ENCODE assay signal across 15 cellular contexts in genomic region chr9:126294331-126295081, GRCh38. TPM values are rescaled to one million over a fixed set of nuclear protein-coding genes. Genes with fewer than 3 reads are reported as not detected.
A peak's percentile ranks its signal among the peaks of the same experiment; 100 is the strongest.
DNase-seq lines count a peak whose midpoint lies in the region; TF ChIP-seq lines count a peak whose summit lies in the region.
"Had no signal": no experiment of that assay in that cellular context is flagged by ENCODE, and none has a peak within 500 bp of the region (broad histone marks: within the 10 kb centered on the region; RNA-seq: fewer than 3 reads in every experiment).

No MANE protein-coding gene starts in this region.

- H2BK15ac ChIP-seq in mesendoderm (replicated peaks; ENCODE audit: low read depth), result no peak overlapping the region

- H3K4me1 ChIP-seq in vagina (no peaks in the 10 kb centered on the region), left ventricle myocardium inferior (no peaks in the 10 kb centered on the region), mesendoderm (ENCODE audit: control insufficient read depth, low read depth, low read length) (no peaks in the 10 kb centered on the region)
- H3K4me1 ChIP-seq: Caco-2 had no signal

- H3K4me2 ChIP-seq in mesendoderm (ENCODE audit: low read length), result no peak overlapping the region

- no peak overlapping the region for H3K9ac ChIP-seq in mesendoderm (ENCODE audit: low read length)

- H3K79me2 ChIP-seq in mesendoderm (ENCODE audit: control insufficient read depth, insufficient read depth, low read length), result no peaks in the 10 kb centered on the region

- no peak overlapping the region for H3K27ac Mint-ChIP-seq in osteocyte (ENCODE audit: unreplicated experiment)
- H3K27ac Mint-ChIP-seq: CD4-positive, alpha-beta T cell; HFFc6 had no signal

- H2BK5ac ChIP-seq in mesendoderm (ENCODE audit: low read length), result no peak overlapping the region

- H3K36me3 ChIP-seq in vagina (no peaks in the 10 kb centered on the region), left ventricle myocardium inferior (no peaks in the 10 kb centered on the region), mesendoderm (ENCODE audit: control insufficient read depth, insufficient read depth, low read length) (no peaks in the 10 kb centered on the region)

- H2BK120ac ChIP-seq in mesendoderm (ENCODE audit: low read depth, low read length), result no peak overlapping the region

- H3K36me3 Mint-ChIP-seq in osteocyte (ENCODE audit: unreplicated experiment), result no peaks in the 10 kb centered on the region

- no peaks in the 10 kb centered on the region for H3K79me1 ChIP-seq in mesendoderm (ENCODE audit: low read length)

- no CpG with 5 or more reads among the region's 15 CpGs for WGBS in mesendoderm (ENCODE audit: extremely low coverage, insufficient coverage, low lambda C conversion rate)

- no peak overlapping the region for H3K4ac ChIP-seq in mesendoderm (ENCODE audit: low read depth, low read length)

- intact Hi-C loops in vagina (cut with DNase I), result no loop called here
- intact Hi-C loops in left ventricle myocardium inferior (cut with micrococcal nuclease), result no loop called here

- H3K56ac ChIP-seq in mesendoderm (ENCODE audit: low read length), result no peak overlapping the region

- peak; percentile 60 for DNase-seq in activated effector memory CD4-positive, alpha-beta T cell treated with anti-CD3 and anti-CD28 coated beads, Interleukin-2, amount 50 U/mL, for 16 hours
- no peak for DNase-seq in activated effector memory CD4-positive, alpha-beta T cell treated with Interleukin-2 at 50 U/mL for 16 hours
- DNase-seq in left kidney (ENCODE audit: low read depth, low spot score) (peak; percentile 33), osteocyte (ENCODE audit: extremely low spot score, unreplicated experiment) (peak; percentile 82), vagina (ENCODE audit: extremely low spot score in 2 of 2) (peak; percentile 58 to 74), left ventricle myocardium inferior (no peak), mesendoderm (no peak), NCI-H69 (lab: John Stamatoyannopoulos, UW) (no peak)
- DNase-seq: ACHN; Caco-2; CD4-positive, alpha-beta T cell; GOT3; HFFc6; IMR-90 had no signal

- H3K27me3 ChIP-seq in vagina (no peaks in the 10 kb centered on the region), left ventricle myocardium inferior (ENCODE audit: low read depth) (peaks cover 30% of the 10 kb centered on the region), mesendoderm (ENCODE audit: insufficient read depth, low read length, poor library complexity) (no peaks in the 10 kb centered on the region)

- no peak overlapping the region for H3K4me3 Mint-ChIP-seq in osteocyte (ENCODE audit: unreplicated experiment)
- H3K4me3 Mint-ChIP-seq: CD4-positive, alpha-beta T cell; HFFc6 had no signal

- H2AK5ac ChIP-seq in mesendoderm (ENCODE audit: low read length), result no peak overlapping the region

- no peak overlapping the region for H3K4me3 ChIP-seq in vagina
- H3K4me3 ChIP-seq in left ventricle myocardium inferior, result no peak overlapping the region
- H3K4me3 ChIP-seq in mesendoderm (ENCODE audit: low read length), result no peak overlapping the region

- no peaks in the 10 kb centered on the region for H3K9me3 ChIP-seq in vagina
- H3K9me3 ChIP-seq in left ventricle myocardium inferior (replicated peaks), result no peaks in the 10 kb centered on the region
- H3K9me3 ChIP-seq: Caco-2 had no signal

- no peak overlapping the region for H3K23ac ChIP-seq in mesendoderm (ENCODE audit: low read length)

- no peak overlapping the region for H4K5ac ChIP-seq in mesendoderm (ENCODE audit: low read length)

- H3K9me3 Mint-ChIP-seq in osteocyte (ENCODE audit: unreplicated experiment), result no peaks in the 10 kb centered on the region
- H3K9me3 Mint-ChIP-seq: CD4-positive, alpha-beta T cell; HFFc6 had no signal

- H3K4me1 Mint-ChIP-seq in osteocyte (ENCODE audit: unreplicated experiment), result no peaks in the 10 kb centered on the region

- peaks cover 9% of the 10 kb centered on the region for H3K27me3 Mint-ChIP-seq in osteocyte (ENCODE audit: unreplicated experiment)

- H4K8ac ChIP-seq in mesendoderm (ENCODE audit: low read depth, low read length), result no peak overlapping the region

- H3K18ac ChIP-seq in mesendoderm (ENCODE audit: low read length), result no peak overlapping the region

- no peak for TF ChIP-seq POLR2A in vagina (IDR thresholded peaks at IDR 0.05)

- TF ChIP-seq CTCF in osteocyte (IDR thresholded peaks at IDR 0.05) (no peak), vagina (IDR thresholded peaks at IDR 0.05) (no peak), left ventricle myocardium inferior (IDR thresholded peaks at IDR 0.05; ENCODE audit: borderline replicate concordance) (no peak)

- H3K27ac ChIP-seq in vagina, result no peak overlapping the region
- no peak overlapping the region for H3K27ac ChIP-seq in left ventricle myocardium inferior (replicated peaks)
- H3K27ac ChIP-seq in mesendoderm (ENCODE audit: low read depth, low read length), result no peak overlapping the region
- H3K27ac ChIP-seq: C4-2B had no signal

RNA-seq across cellular contexts. Expression of gene MVB12B, which starts 32.1 kb away (rescaled TPM):
- total RNA-seq in osteocyte (18.7 and 20.2 TPM in 2 replicates), vagina (16.5 TPM), left ventricle myocardium inferior (11.2 TPM)
- polyA plus RNA-seq in mesendoderm (2013, experiment 1 of 2), result 4.8 TPM
- 4.6 TPM for polyA plus RNA-seq in mesendoderm (2013, experiment 2 of 2)

Comparison
In these comparisons a context has a peak if more than half of its experiments do, and no peak if none do; other contexts are left out.
1. DNase-seq: peak in activated effector memory CD4-positive, alpha-beta T cell treated with anti-CD3 and anti-CD28 coated beads, Interleukin-2, amount 50 U/mL, for 16 hours (single experiment), left kidney (single experiment), osteocyte (single experiment) and vagina (2 of 2); none in activated effector memory CD4-positive, alpha-beta T cell treated with Interleukin-2 at 50 U/mL for 16 hours (single experiment), left ventricle myocardium inferior (single experiment), mesendoderm (single experiment) and NCI-H69 (single experiment).